In the genomic region with DNA sequence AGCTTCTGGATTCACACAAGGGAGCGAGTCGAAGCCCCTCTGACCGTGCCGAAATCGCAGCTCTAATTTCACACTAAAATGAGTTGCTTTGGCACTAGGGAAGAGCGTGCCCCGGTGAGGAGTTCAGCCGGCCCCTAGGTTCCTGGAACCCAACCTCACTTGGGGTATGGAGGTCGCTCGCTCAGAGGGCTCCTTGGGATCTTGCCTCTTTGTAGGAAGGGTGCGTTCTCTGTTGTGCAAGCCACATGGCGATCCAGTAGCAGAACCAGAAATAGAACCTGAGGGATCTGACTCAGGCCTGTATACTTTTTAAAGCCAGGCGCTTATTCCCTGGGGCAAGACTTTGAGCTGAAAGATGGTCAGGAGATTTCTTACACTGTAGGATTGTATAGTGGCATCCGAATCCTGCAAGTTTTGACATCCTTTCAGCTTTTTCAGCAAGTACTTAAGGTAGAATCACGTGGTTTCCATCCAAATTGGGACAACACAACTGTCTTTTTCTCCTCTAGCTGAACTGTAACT, we compare ENCODE assay signal across 8 cellular contexts. TPM values are rescaled to one million over a fixed set of nuclear protein-coding genes. Genes with fewer than 3 reads are reported as not detected.
DNase-seq lines count a peak whose midpoint lies in the region; ATAC-seq, FAIRE-seq and TF ChIP-seq lines count a peak whose summit lies in the region.

No MANE protein-coding gene starts in this region.

- peak overlapping the region; percentile 98 for H2AFZ ChIP-seq in K562 (ENCODE audit: low read depth, low read length)

- 39% methylated on average over 15 of the region's 15 CpGs for WGBS in K562 (ENCODE audit: insufficient coverage, low coverage, missing lambda C conversion rate)
- WGBS in upper lobe of left lung, 2 donors: 50 to 56% methylated on average over 15 of the region's 15 CpGs

- no peaks in the 10 kb centered on the region for H3K9me1 ChIP-seq in K562 (ENCODE audit: control insufficient read depth, insufficient read depth, low read length)

- no peaks in the 10 kb centered on the region for H4K20me1 ChIP-seq in K562 (replicated peaks; ENCODE audit: control insufficient read depth, insufficient read depth, low read length)

- H3K27ac ChIP-seq in 22Rv1 (peak overlapping the region; percentile 75), HUES48 (ENCODE audit: low read depth, low read length) (no peak overlapping the region), K562 (ENCODE audit: extremely low read depth, low read depth, low read length) (no peak overlapping the region; the same call in 2 of the 3 replicates), lower lobe of right lung (peak overlapping the region; percentile 95), upper lobe of left lung (peak overlapping the region; percentile 91 to 95 (median 94))

- H3K9ac ChIP-seq in HUES48 (ENCODE audit: low read depth, low read length): peak overlapping the region; percentile 45
- peak overlapping the region; percentile 76 to 90; a peak in 2 of 4 replicates for H3K9ac ChIP-seq in K562 (ENCODE audit: insufficient read depth in 1 of 2, low read depth in 2 of 2, low read length in 2 of 2)

- TF ChIP-seq EP300 in K562 (IDR thresholded peaks at IDR 0.05; ENCODE audit: low read length) (no peak), upper lobe of left lung (IDR thresholded peaks at IDR 0.05) (no peak)

- TF ChIP-seq POLR2A in K562 (conservative IDR thresholded peaks at IDR 0.05) (no peak), upper lobe of left lung (IDR thresholded peaks at IDR 0.05) (no peak)

- H3K4me1 ChIP-seq in HUES48 (ENCODE audit: control insufficient read depth, insufficient read depth, low read length) (peaks cover 12% of the 10 kb centered on the region), K562 (replicated peaks in 1 of 2; ENCODE audit: control insufficient read depth in 2 of 2, insufficient read depth in 2 of 2, low read length in 2 of 2) (peaks cover 13% of the 10 kb centered on the region in 2 experiments; a peak in 4 of 5 replicates), lower lobe of right lung (peaks cover 26% of the 10 kb centered on the region), upper lobe of left lung (peaks cover 9 to 37% (median 24%) of the 10 kb centered on the region in 4 donors)

- H3K27me3 ChIP-seq in HUES48 (ENCODE audit: control insufficient read depth, insufficient read depth, low read length) (no peaks in the 10 kb centered on the region), K562 (ENCODE audit: control insufficient read depth in 2 of 2, insufficient read depth in 2 of 2, low read length in 2 of 2) (no peaks in the 10 kb centered on the region), lower lobe of right lung (ENCODE audit: low read depth) (no peaks in the 10 kb centered on the region), upper lobe of left lung (no peaks in the 10 kb centered on the region)

- TF ChIP-seq CTCF in 22Rv1 (IDR thresholded peaks at IDR 0.05): no peak
- TF ChIP-seq CTCF in K562 (IDR thresholded peaks at IDR 0.05 in 2 of 3, conservative IDR thresholded peaks at IDR 0.05 in 1 of 3; ENCODE audit: insufficient read depth in 2 of 3, low read depth in 1 of 3, low read length in 3 of 3): no peak
- no peak for TF ChIP-seq CTCF in lower lobe of right lung (IDR thresholded peaks at IDR 0.05)
- no peak for TF ChIP-seq CTCF in upper lobe of left lung (IDR thresholded peaks at IDR 0.05)

- H3K9me3 ChIP-seq in HUES48 (ENCODE audit: control insufficient read depth, insufficient read depth, low read length) (no peaks in the 10 kb centered on the region), K562 (replicated peaks; ENCODE audit: control insufficient read depth, insufficient read depth, low read depth, low read length) (no peaks in the 10 kb centered on the region), lower lobe of right lung (no peaks in the 10 kb centered on the region), upper lobe of left lung (no peaks in the 10 kb centered on the region)

- DNase-seq in K562 (ENCODE audit: extremely low read depth in 1 of 4, low spot score in 3 of 4) (peak in 1 of 4 experiments; percentile 4), lower lobe of right lung (peak; percentile 49), upper lobe of left lung (no peak), amniotic stem cell (lab: John Stamatoyannopoulos, UW) (no peak), germinal center (ENCODE audit: low spot score) (no peak), NAMALWA (ENCODE audit: low spot score) (no peak)

- H3K36me3 ChIP-seq in HUES48 (ENCODE audit: control insufficient read depth, insufficient read depth, low read length) (no peaks in the 10 kb centered on the region), K562 (ENCODE audit: control insufficient read depth, insufficient read depth, low read length) (no peaks in the 10 kb centered on the region), lower lobe of right lung (no peaks in the 10 kb centered on the region), upper lobe of left lung (no peaks in the 10 kb centered on the region)

- no peaks in the 10 kb centered on the region for H3K79me2 ChIP-seq in K562 (ENCODE audit: control insufficient read depth, insufficient read depth, low read length)

- POLR2A ChIA-PET in K562 (lab: Yijun Ruan, JAX): interaction anchor here (0.8 kb wide), 1 partner anchor 446 kb away, joined by 3 read pairs; no protein-coding TSS in a partner anchor

- no TSS peak for BruUV-seq in K562 (replicated peaks; lab: Mats Ljungman, UMichigan)

- H3K4me3 ChIP-seq in HUES48 (ENCODE audit: low read depth, low read length) (peak overlapping the region; percentile 88), K562 (peak overlapping the region; percentile 70), lower lobe of right lung (peak overlapping the region; percentile 89), upper lobe of left lung (peak overlapping the region in 3 of 4 donors; percentile 92 to 97 (median 96))

- H3K4me2 ChIP-seq in K562 (ENCODE audit: insufficient read depth, low read length): peak overlapping the region; percentile 74

- TF ChIP-seq RAD21 in K562 (CRISPR knock-in tag; conservative IDR thresholded peaks at IDR 0.05 in 1 of 2, IDR thresholded peaks at IDR 0.05 in 1 of 2): no peak

- no peak for FAIRE-seq in K562 (lab: Jason Lieb, UNC)

- in situ Hi-C loops in K562 (cut with MboI): no loop called here

- CTCF ChIA-PET in K562 (lab: Yijun Ruan, JAX; ENCODE audit: low intra/inter-chr PET ratio): no interaction called here

- peak; percentile 12; the same call in 1 of the 3 replicates for ATAC-seq in K562
- ATAC-seq in lower lobe of right lung: no peak
- no peak for ATAC-seq in upper lobe of left lung (ENCODE audit: low FRiP score in 2 of 2)

- intact Hi-C loops in K562 (cut with micrococcal nuclease): no loop called here
- intact Hi-C loops in lower lobe of right lung (cut with DNase I): no loop called here

RNA-seq across cellular contexts. Expression of gene RALGAPA2, which starts 0.9 kb away (rescaled TPM):
- 4.5 and 13.9 TPM in 2 replicates for total RNA-seq in K562 (2011; cell fraction: chromatin; rRNA removed; ENCODE audit: low replicate concordance)
- total RNA-seq in K562 (2011; cell fraction: nucleolus; rRNA removed): 3.2 and 3.8 TPM in 2 replicates
- 5.8 and 6.6 TPM in 2 replicates for total RNA-seq in K562 (2011; cell fraction: nucleoplasm; rRNA removed)
- total RNA-seq in K562 (2014; rRNA removed) (1.2 and 1.6 TPM in 2 replicates), K562 (2014; rRNA removed; fragmentation: Illumina TruSeq; extraction: Trizol) (1.5 and 2.1 TPM in 2 replicates), K562 (2015; rRNA removed; fragmentation: Illumina TruSeq; extraction: Trizol) (1.4 and 1.6 TPM in 2 replicates), K562 (2021) (2.3 and 2.7 TPM in 2 replicates), lower lobe of right lung (73.8 TPM), upper lobe of left lung (10 to 100 TPM; 50.8 to 95.3 (median 65.3) TPM)
- polyA plus RNA-seq in K562 (2011; rRNA removed) (1.7 and 2.0 TPM in 2 replicates), K562 (2014; fragmentation: Illumina TruSeq; extraction: Trizol) (1.6 and 2.4 TPM in 2 replicates), K562 (2014; fragmentation: Nextera tagmentation; extraction: Ambion mirVana) (under 1 TPM; 0.35 to 0.42 TPM), K562 (2014; rRNA removed) (1.2 TPM in 2 replicates)
- 0.75 and 1.5 TPM in 2 replicates for polyA plus RNA-seq in K562 (2011; cell fraction: cytosol; rRNA removed)
- 4.6 and 5.6 TPM in 2 replicates for polyA plus RNA-seq in K562 (2011; cell fraction: nucleus; rRNA removed)
- 1.1 and 2.3 TPM in 2 replicates for polyA plus RNA-seq in K562 (2012)
- polyA minus RNA-seq in K562 (2011; rRNA and poly(A)+ RNA removed): 4.7 and 6.6 TPM in 2 replicates
- 1.5 and 3.2 TPM in 2 replicates for polyA minus RNA-seq in K562 (2011; cell fraction: cytosol; rRNA and poly(A)+ RNA removed)
- polyA minus RNA-seq in K562 (2011; cell fraction: nucleus; rRNA and poly(A)+ RNA removed): 7.3 and 16.2 TPM in 2 replicates

Comparison
In these comparisons a context has a peak if more than half of its experiments do, and no peak if none do; other contexts are left out.
1. H3K27ac ChIP-seq: peak in 22Rv1 (single experiment), lower lobe of right lung (single experiment) and upper lobe of left lung (4 of 4); none in HUES48 (single experiment) and K562 (single experiment).
2. Peak in every context shown above with its lines, with median percentiles within 50 percentile points of each other: H3K4me3 ChIP-seq.